1 cellular context compared by ENCODE assay signal in the genomic region with DNA sequence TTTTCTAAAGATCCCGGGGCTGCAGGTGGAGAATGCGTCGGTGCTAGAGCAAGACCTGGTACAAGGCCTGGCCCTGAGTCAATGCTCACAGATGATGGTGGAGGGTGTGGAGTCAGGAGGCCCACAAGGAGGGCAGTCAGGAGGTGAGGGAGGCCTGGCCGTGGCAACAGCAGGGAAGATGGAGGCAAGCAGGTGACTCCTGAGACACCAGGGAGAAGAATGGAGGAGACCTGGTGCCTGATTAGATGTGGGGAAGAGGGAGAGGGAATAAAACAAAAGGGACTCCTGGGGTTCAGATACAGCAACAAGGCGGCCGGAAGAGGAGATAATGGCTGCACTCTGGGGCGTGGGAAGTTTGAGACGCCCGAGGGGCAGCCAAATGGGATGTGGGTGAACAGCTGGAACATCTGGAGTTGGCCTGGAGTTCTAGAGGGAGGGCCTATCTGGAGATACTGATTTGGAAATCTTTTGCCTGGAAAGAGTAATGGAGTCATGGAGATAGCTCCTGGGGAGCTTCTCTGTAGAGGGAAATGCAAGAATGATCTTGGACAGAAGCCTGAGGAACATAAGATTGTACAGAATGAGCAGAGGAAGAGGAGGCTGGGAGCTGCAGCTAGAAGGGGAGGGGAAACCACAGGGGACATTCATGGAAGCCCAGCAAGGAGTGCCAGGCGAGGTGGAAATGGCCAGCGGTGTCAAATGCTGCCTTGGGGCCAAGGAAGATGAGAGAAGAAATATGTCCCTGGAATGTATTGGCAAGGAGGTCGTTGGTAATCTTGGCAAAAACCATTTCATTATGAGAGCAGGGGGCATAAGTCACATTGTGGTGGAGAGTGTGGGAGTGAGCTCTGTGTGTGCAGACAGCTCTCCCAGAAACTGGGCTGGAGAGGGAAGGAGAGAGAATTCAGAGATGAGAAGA.
TF ChIP-seq lines count a peak whose summit lies in the region.

No MANE protein-coding gene starts in this region.

TF ChIP-seq in HepG2, 621 proteins besides CTCF, POLR2A, EP300 and RAD21 (continued from another document):
- no peak for TF ChIP-seq PREB (CRISPR knock-in tag; IDR thresholded peaks at IDR 0.05)
- no peak for TF ChIP-seq SP4 (CRISPR knock-in tag; IDR thresholded peaks at IDR 0.05)
- TF ChIP-seq, protein P1, sequence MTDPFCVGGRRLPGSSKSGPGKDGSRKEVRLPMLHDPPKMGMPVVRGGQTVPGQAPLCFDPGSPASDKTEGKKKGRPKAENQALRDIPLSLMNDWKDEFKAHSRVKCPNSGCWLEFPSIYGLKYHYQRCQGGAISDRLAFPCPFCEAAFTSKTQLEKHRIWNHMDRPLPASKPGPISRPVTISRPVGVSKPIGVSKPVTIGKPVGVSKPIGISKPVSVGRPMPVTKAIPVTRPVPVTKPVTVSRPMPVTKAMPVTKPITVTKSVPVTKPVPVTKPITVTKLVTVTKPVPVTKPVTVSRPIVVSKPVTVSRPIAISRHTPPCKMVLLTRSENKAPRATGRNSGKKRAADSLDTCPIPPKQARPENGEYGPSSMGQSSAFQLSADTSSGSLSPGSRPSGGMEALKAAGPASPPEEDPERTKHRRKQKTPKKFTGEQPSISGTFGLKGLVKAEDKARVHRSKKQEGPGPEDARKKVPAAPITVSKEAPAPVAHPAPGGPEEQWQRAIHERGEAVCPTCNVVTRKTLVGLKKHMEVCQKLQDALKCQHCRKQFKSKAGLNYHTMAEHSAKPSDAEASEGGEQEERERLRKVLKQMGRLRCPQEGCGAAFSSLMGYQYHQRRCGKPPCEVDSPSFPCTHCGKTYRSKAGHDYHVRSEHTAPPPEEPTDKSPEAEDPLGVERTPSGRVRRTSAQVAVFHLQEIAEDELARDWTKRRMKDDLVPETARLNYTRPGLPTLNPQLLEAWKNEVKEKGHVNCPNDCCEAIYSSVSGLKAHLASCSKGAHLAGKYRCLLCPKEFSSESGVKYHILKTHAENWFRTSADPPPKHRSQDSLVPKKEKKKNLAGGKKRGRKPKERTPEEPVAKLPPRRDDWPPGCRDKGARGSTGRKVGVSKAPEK (CRISPR knock-in tag; IDR thresholded peaks at IDR 0.05; ENCODE audit: borderline replicate concordance): no peak
- TF ChIP-seq HOXA5 (CRISPR knock-in tag; IDR thresholded peaks at IDR 0.05): no peak
- TF ChIP-seq FOXC1 (CRISPR knock-in tag; IDR thresholded peaks at IDR 0.05; ENCODE audit: borderline replicate concordance): no peak
- TF ChIP-seq ZNF670 (CRISPR knock-in tag; IDR thresholded peaks at IDR 0.05; ENCODE audit: borderline replicate concordance): no peak
- TF ChIP-seq ZNF446 (CRISPR knock-in tag; IDR thresholded peaks at IDR 0.05): no peak
- no peak for TF ChIP-seq ETV5 (CRISPR knock-in tag; IDR thresholded peaks at IDR 0.05; ENCODE audit: borderline replicate concordance)
- TF ChIP-seq ZFX (CRISPR knock-in tag; IDR thresholded peaks at IDR 0.05; ENCODE audit: low read depth): no peak
- no peak for TF ChIP-seq GFI1 (CRISPR knock-in tag; IDR thresholded peaks at IDR 0.05; ENCODE audit: borderline replicate concordance)
- TF ChIP-seq ATAD3A (CRISPR knock-in tag; IDR thresholded peaks at IDR 0.05): no peak
- no peak for TF ChIP-seq ARNT (IDR thresholded peaks at IDR 0.05)
- no peak for TF ChIP-seq DR1 (CRISPR knock-in tag; IDR thresholded peaks at IDR 0.05)
- no peak for TF ChIP-seq NFATC3 (CRISPR knock-in tag; IDR thresholded peaks at IDR 0.05)
- no peak for TF ChIP-seq ZNF567 (CRISPR knock-in tag; IDR thresholded peaks at IDR 0.05; ENCODE audit: borderline replicate concordance)
